Comparison of ENCODE assay signal across 30 cellular contexts in the genomic region with DNA sequence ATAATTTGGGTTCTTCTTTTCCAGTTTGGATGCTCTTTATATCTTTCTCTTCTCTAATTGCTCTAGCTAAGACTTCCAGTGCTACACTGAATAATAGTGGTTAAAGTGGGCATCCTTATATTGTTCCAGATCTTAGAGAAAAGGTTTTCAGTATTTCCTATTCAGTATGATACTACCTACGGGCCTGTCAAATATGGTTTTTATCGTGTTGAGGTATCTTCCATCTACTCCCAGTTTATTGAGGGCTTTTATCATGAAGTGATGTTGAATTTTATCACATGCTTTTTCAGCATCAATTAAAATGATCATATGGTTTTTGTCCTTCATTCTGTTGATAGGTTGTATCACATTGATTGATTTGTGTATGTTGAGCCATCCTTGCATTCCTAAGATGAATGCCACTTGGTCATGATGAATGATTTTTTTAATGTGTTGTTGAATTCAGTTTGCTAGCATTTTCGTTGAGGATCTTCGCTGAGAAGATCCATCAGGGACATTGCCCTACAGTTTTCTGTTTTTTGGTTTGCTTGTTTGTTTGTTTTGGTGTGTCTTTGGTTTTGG. TPM values are rescaled to one million over a fixed set of nuclear protein-coding genes. Genes with fewer than 3 reads are reported as not detected.
"Had no signal": no experiment of that assay in that cellular context is flagged by ENCODE, and none has a peak within 500 bp of the region (broad histone marks: within the 10 kb centered on the region; RNA-seq: fewer than 3 reads in every experiment).

No MANE protein-coding gene starts in this region.

- H3K4me3 Mint-ChIP-seq: memory B cell; stimulated activated naive CD8-positive, alpha-beta T cell treated with anti-CD3 and anti-CD28 coated beads, Interleukin-15, amount 100 ng/mL, for 72 hours had no signal

- H3K27ac Mint-ChIP-seq: memory B cell; naive thymus-derived CD4-positive, alpha-beta T cell; stimulated activated naive CD8-positive, alpha-beta T cell treated with anti-CD3 and anti-CD28 coated beads, Interleukin-15, amount 100 ng/mL, for 72 hours had no signal

- FAIRE-seq: keratinocyte had no signal

- H3K27me3 Mint-ChIP-seq: memory B cell had no signal

- DNase-seq: dorsolateral prefrontal cortex; effector CD4-positive, alpha-beta T cell; foreskin fibroblast; gastrocnemius medialis; head of caudate nucleus; mucosa of descending colon; naive thymus-derived CD4-positive, alpha-beta T cell; occipital lobe; ovary; posterior cingulate gyrus; psoas muscle; right cardiac atrium; sigmoid colon; stimulated activated CD4-positive, alpha-beta T cell treated with anti-CD3 and anti-CD28 coated beads, Interleukin-4, amount 100 ng/mL, for 4 hours; stimulated activated naive CD4-positive, alpha-beta T cell; stimulated activated naive CD8-positive, alpha-beta T cell treated with anti-CD3 and anti-CD28 coated beads, Interleukin-15, amount 100 ng/mL, for 72 hours; transverse colon; upper lobe of right lung; uterus had no signal

RNA-seq across cellular contexts. Expression of a gene that starts 3.0 kb away (rescaled TPM):
- total RNA-seq: esophagus mucosa, glomerular endothelial cell, left lobe of liver, psoas muscle, renal cortical epithelial cell, right cardiac atrium, sigmoid colon, skeletal muscle tissue, suprapubic skin, transverse colon had no signal
- polyA plus RNA-seq: keratinocyte; liver; naive thymus-derived CD4-positive, alpha-beta T cell; neural cell; right cardiac atrium; sigmoid colon had no signal

RNA-seq across cellular contexts. Expression of a gene that starts 46.3 kb away (rescaled TPM):
- polyA plus RNA-seq: neural cell had no signal

RNA-seq across cellular contexts. Expression of a gene that starts 50.8 kb away (rescaled TPM):
- polyA plus RNA-seq: neural cell, ovary, right cardiac atrium, thymus had no signal
